ENCODE assay signal across 16 cellular contexts in genomic region chr11:120391297-120391696, GRCh38. TPM values are rescaled to one million over a fixed set of nuclear protein-coding genes. Genes with fewer than 3 reads are reported as not detected.
DNase-seq lines count a peak whose midpoint lies in the region; ATAC-seq and TF ChIP-seq lines count a peak whose summit lies in the region.
"Had no signal": no experiment of that assay in that cellular context is flagged by ENCODE, and none has a peak within 500 bp of the region (broad histone marks: within the 10 kb centered on the region; RNA-seq: fewer than 3 reads in every experiment).

No MANE protein-coding gene starts in this region.

- peak overlapping the region; percentile 83; the same call in 1 of the 2 replicates for H3K27ac Mint-ChIP-seq in WTC11
- no peak overlapping the region for H3K27ac Mint-ChIP-seq in T-helper 17 cell
- H3K27ac Mint-ChIP-seq: CD8-positive, alpha-beta memory T cell; naive B cell; T-cell had no signal

- POLR2A ChIA-PET in WTC11 (lab: Charles Lee): no interaction called here

- H3K9me3 Mint-ChIP-seq in WTC11: peaks cover 27% of the 10 kb centered on the region

- H3K4me3 ChIP-seq in heart left ventricle (no peak overlapping the region), suprapubic skin (no peak overlapping the region), upper lobe of right lung (no peak overlapping the region)

- H3K4me3 Mint-ChIP-seq in WTC11: no peak overlapping the region
- no peak overlapping the region for H3K4me3 Mint-ChIP-seq in T-helper 17 cell
- H3K4me3 Mint-ChIP-seq: CD8-positive, alpha-beta memory T cell; naive B cell; T-cell had no signal

- no peak for TF ChIP-seq CTCF in WTC11 (IDR thresholded peaks at IDR 0.05)
- TF ChIP-seq CTCF in heart left ventricle (IDR thresholded peaks at IDR 0.05): no peak
- no peak for TF ChIP-seq CTCF in suprapubic skin (IDR thresholded peaks at IDR 0.05)
- TF ChIP-seq CTCF in upper lobe of right lung (IDR thresholded peaks at IDR 0.05): no peak

- H3K36me3 Mint-ChIP-seq in WTC11: peaks cover 15% of the 10 kb centered on the region
- H3K36me3 Mint-ChIP-seq in T-helper 17 cell (ENCODE audit: low read depth): no peaks in the 10 kb centered on the region

- no peak for DNase-seq in WTC11 (ENCODE audit: low spot score)
- peak in 1 of 5 donors; percentile 17 for DNase-seq in heart left ventricle
- DNase-seq in midbrain (lab: John Stamatoyannopoulos, UW): peak; percentile 80
- DNase-seq in substantia nigra (lab: John Stamatoyannopoulos, UW): peak in 25 of 49 donors; percentile 1 to 73 (median 22)
- no peak for DNase-seq in suprapubic skin (ENCODE audit: low spot score in 2 of 2)
- no peak for DNase-seq in T-helper 17 cell
- no peak for DNase-seq in upper lobe of right lung
- DNase-seq: activated CD4-positive, alpha-beta T cell treated with anti-CD3 and anti-CD28 coated beads, Interleukin-2, amount 50 U/mL, for 48 hours; activated naive CD4-positive, alpha-beta T cell; CD8-positive, alpha-beta memory T cell; GOT3; naive B cell; NCI-H1092; NK-92 treated with Interleukin-12 subunit alpha and Interleukin-12 subunit beta, amount 100 ng/mL, for 24 hours; stimulated activated CD4-positive, alpha-beta T cell treated with anti-CD3 and anti-CD28 coated beads, Interleukin-15, amount 100 ng/mL, for 24 hours; T-cell had no signal

- H3K4me1 ChIP-seq in heart left ventricle (peaks cover 9 to 56% (median 32%) of the 10 kb centered on the region in 12 donors), suprapubic skin (peaks cover 51% of the 10 kb centered on the region), upper lobe of right lung (peaks cover 36% of the 10 kb centered on the region)

- TF ChIP-seq POLR2A in heart left ventricle (IDR thresholded peaks at IDR 0.05) (no peak), suprapubic skin (IDR thresholded peaks at IDR 0.05) (no peak)

- TF ChIP-seq EP300 in suprapubic skin (IDR thresholded peaks at IDR 0.05): no peak

- no peaks in the 10 kb centered on the region for H3K27me3 Mint-ChIP-seq in WTC11 (ENCODE audit: low read depth)
- peaks cover 10% of the 10 kb centered on the region for H3K27me3 Mint-ChIP-seq in T-helper 17 cell

- CTCF ChIA-PET in WTC11 (lab: Charles Lee): interaction anchor here (1.3 to 1.6 kb wide), 5 partner anchors 13 to 294 kb away, joined by 3 to 7 read pairs (median 4); partner anchors contain the start of gene ARHGEF12

- ATAC-seq in WTC11: peak; percentile 70
- peak in 3 of 4 donors; percentile 45 to 78 (median 48) for ATAC-seq in heart left ventricle
- no peak for ATAC-seq in T-helper 17 cell
- ATAC-seq in upper lobe of right lung: no peak
- ATAC-seq: T-cell had no signal

- H3K9me3 ChIP-seq in heart left ventricle (peaks cover 0 to 8% (median 0%) of the 10 kb centered on the region in 12 donors), suprapubic skin (no peaks in the 10 kb centered on the region), T-helper 17 cell (ENCODE audit: control insufficient read depth, low read length, poor library complexity, severe bottlenecking) (no peaks in the 10 kb centered on the region), upper lobe of right lung (no peaks in the 10 kb centered on the region)

- H3K27ac ChIP-seq in heart left ventricle (peak overlapping the region in 10 of 12 donors; percentile 2 to 62 (median 40)), substantia nigra (ENCODE audit: low read depth, low read length, poor library complexity, severe bottlenecking) (peak overlapping the region; percentile 35), suprapubic skin (no peak overlapping the region), upper lobe of right lung (no peak overlapping the region)

- H3K4me1 Mint-ChIP-seq in WTC11 (peaks cover 24% of the 10 kb centered on the region), T-helper 17 cell (peaks cover 6% of the 10 kb centered on the region)
- H3K4me1 Mint-ChIP-seq: T-cell had no signal

- H3K36me3 ChIP-seq in heart left ventricle (no peaks in the 10 kb centered on the region), suprapubic skin (no peaks in the 10 kb centered on the region), upper lobe of right lung (no peaks in the 10 kb centered on the region)

- H3K27me3 ChIP-seq in heart left ventricle: no peaks in the 10 kb centered on the region
- H3K27me3 ChIP-seq in suprapubic skin: no peaks in the 10 kb centered on the region
- no peaks in the 10 kb centered on the region for H3K27me3 ChIP-seq in upper lobe of right lung

- intact Hi-C loops in heart left ventricle (cut with DNase I): loop anchor here in 3 of 10 donors (5.0 to 10.0 kb wide), 2 partner anchors 34 to 46 kb away; no protein-coding TSS in a partner anchor
- intact Hi-C loops in upper lobe of right lung (cut with DNase I): no loop called here

TF ChIP-seq in WTC11, 78 proteins besides CTCF, POLR2A, EP300 and RAD21:
- no peak for TF ChIP-seq JUN (CRISPR knock-in tag; IDR thresholded peaks at IDR 0.05)
- no peak for TF ChIP-seq ZNF532 (CRISPR knock-in tag; IDR thresholded peaks at IDR 0.05; ENCODE audit: borderline replicate concordance)
- TF ChIP-seq NR2C2 (CRISPR knock-in tag; IDR thresholded peaks at IDR 0.05): no peak
- no peak for TF ChIP-seq USF1 (CRISPR knock-in tag; IDR thresholded peaks at IDR 0.05)
- TF ChIP-seq MLX (CRISPR knock-in tag; IDR thresholded peaks at IDR 0.05): no peak
- TF ChIP-seq NFATC4 (CRISPR knock-in tag; IDR thresholded peaks at IDR 0.05): no peak

RNA-seq across cellular contexts. Expression of gene ARHGEF12, which starts 55.1 kb away (rescaled TPM):
- total RNA-seq in WTC11 (2021) (32.0 to 35.8 TPM (median 32.2 TPM) in 3 replicates), heart left ventricle (100 to 1,000 TPM in 7 of 9 donors, 10 to 100 TPM in 2; 79.3 to 140 (median 114) TPM), suprapubic skin (100 to 1,000 TPM; 107 to 222 (median 138) TPM), T-helper 17 cell (10 to 100 TPM; 12.9 to 31.3 TPM), upper lobe of right lung (132 TPM)
- polyA plus RNA-seq in heart left ventricle: 10 to 100 TPM; 22.0 to 52.2 TPM

Comparison
In these comparisons a context has a peak if more than half of its experiments do, and no peak if none do; other contexts are left out.
1. ATAC-seq: peak in WTC11 (single experiment) and heart left ventricle (3 of 4); none in T-helper 17 cell (single experiment) and upper lobe of right lung (single experiment).
2. DNase-seq: peak in midbrain (single experiment) and substantia nigra (25 of 49); none in WTC11 (single experiment), suprapubic skin (0 of 2), T-helper 17 cell (0 of 3) and upper lobe of right lung (single experiment).
3. H3K27ac ChIP-seq: peak in heart left ventricle (10 of 12) and substantia nigra (single experiment); none in suprapubic skin (single experiment) and upper lobe of right lung (single experiment).